ENCODE assay signal across 13 cellular contexts in the genomic region with DNA sequence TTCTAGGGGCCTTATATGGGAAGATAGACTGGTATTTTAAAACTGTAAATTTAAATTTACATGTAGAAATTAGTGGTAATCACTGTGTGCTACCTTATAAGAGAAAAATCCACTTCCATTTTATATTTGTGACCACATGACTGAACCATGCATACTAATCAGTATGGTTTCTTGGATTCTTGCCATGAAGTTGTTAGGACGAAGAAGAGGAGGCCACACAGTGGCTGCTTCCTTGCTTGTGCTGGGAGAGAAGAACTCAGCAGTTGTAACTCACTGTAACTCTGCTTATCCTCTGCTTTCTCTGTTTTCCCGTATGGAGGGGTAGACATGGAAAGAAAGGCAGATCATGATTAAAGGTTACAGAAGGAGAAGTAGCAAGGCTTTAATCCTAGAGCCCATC.
A peak's percentile ranks its signal among the peaks of the same experiment; 100 is the strongest.
DNase-seq lines count a peak whose midpoint lies in the region; ATAC-seq and TF ChIP-seq lines count a peak whose summit lies in the region.
"Had no signal": no experiment of that assay in that cellular context is flagged by ENCODE, and none has a peak within 500 bp of the region (broad histone marks: within the 10 kb centered on the region; RNA-seq: fewer than 3 reads in every experiment).

No MANE protein-coding gene starts in this region.

- TF ChIP-seq CTCF in AG10803 (conservative IDR thresholded peaks at IDR 0.05; ENCODE audit: low read length): no peak
- no peak for TF ChIP-seq CTCF in brain microvascular endothelial cell (IDR thresholded peaks at IDR 0.05; ENCODE audit: low read depth, low read length, missing control alignments)

- no peak overlapping the region for H3K27ac ChIP-seq in brain microvascular endothelial cell
- H3K27ac ChIP-seq: BLaER1, uterus had no signal

- no peaks in the 10 kb centered on the region for H3K36me3 ChIP-seq in brain microvascular endothelial cell (replicated peaks)
- H3K36me3 ChIP-seq: uterus had no signal

- POLR2A ChIA-PET in HEK293T (lab: Yijun Ruan, JAX): no interaction called here

- no peaks in the 10 kb centered on the region for H3K27me3 ChIP-seq in brain microvascular endothelial cell (replicated peaks)
- H3K27me3 ChIP-seq: BLaER1, heart right ventricle, uterus had no signal

- H3K4me3 ChIP-seq in AG10803 (ENCODE audit: low read length) (no peak overlapping the region), brain microvascular endothelial cell (ENCODE audit: low read depth, low read length) (no peak overlapping the region)
- H3K4me3 ChIP-seq: BLaER1, heart right ventricle, uterus had no signal

- ATAC-seq in GM21786 (IDR thresholded peaks at IDR 0.05; ENCODE audit: unreplicated experiment) (no peak), HG03108 (IDR thresholded peaks at IDR 0.05; ENCODE audit: unreplicated experiment) (no peak)
- ATAC-seq: sciatic nerve had no signal

- in situ Hi-C loops in brain microvascular endothelial cell (cut with HindIII; ENCODE audit: low pct_ligation_motif_present, low sequenced_read_pairs): no loop called here

- CTCF ChIA-PET in HEK293T (lab: Yijun Ruan, JAX): interaction anchor here (0.7 kb wide), 1 partner anchor 663 kb away, joined by 5 read pairs; no protein-coding TSS in a partner anchor

- DNase-seq in AG10803 (ENCODE audit: low read depth) (peak; percentile 35), HEK293T (ENCODE audit: extremely low spot score) (peak; percentile 33), brain microvascular endothelial cell (peak; percentile 39), kidney tubule cell (ENCODE audit: low spot score) (peak; percentile 67), RKO (ENCODE audit: low spot score) (no peak)
- DNase-seq in activated CD4-positive, alpha-beta T cell treated with anti-CD3 and anti-CD28 coated beads, Interleukin-2, amount 50 U/mL, for 48 hours: no peak
- DNase-seq: heart right ventricle, NCI-H510A treated with DMSO at 0.1 percent for 48 hours, uterus had no signal

TF ChIP-seq in HEK293T, 16 proteins besides CTCF, POLR2A, EP300 and RAD21:
- no peak for TF ChIP-seq SUZ12 (IDR thresholded peaks at IDR 0.05)
- no peak for TF ChIP-seq L3MBTL2 (conservative IDR thresholded peaks at IDR 0.05)
- no peak for TF ChIP-seq SP1 (IDR thresholded peaks at IDR 0.05)
- TF ChIP-seq FOXK2 (IDR thresholded peaks at IDR 0.05): no peak
- no peak for TF ChIP-seq PKNOX1 (IDR thresholded peaks at IDR 0.05)
- no peak for TF ChIP-seq ARNT (IDR thresholded peaks at IDR 0.05)
- TF ChIP-seq ZNF384 (IDR thresholded peaks at IDR 0.05): no peak
- TF ChIP-seq NFRKB (IDR thresholded peaks at IDR 0.05): no peak
- TF ChIP-seq FOXA1 (IDR thresholded peaks at IDR 0.05): no peak
- TF ChIP-seq TARDBP (IDR thresholded peaks at IDR 0.05): no peak
- no peak for TF ChIP-seq LEF1 (IDR thresholded peaks at IDR 0.05; ENCODE audit: borderline replicate concordance)
- TF ChIP-seq HDGF (IDR thresholded peaks at IDR 0.05; ENCODE audit: borderline replicate concordance): no peak
- TF ChIP-seq CTBP1 (IDR thresholded peaks at IDR 0.05; ENCODE audit: borderline replicate concordance): no peak
- no peak for TF ChIP-seq ELF4 (IDR thresholded peaks at IDR 0.05)
- TF ChIP-seq BHLHE40 (IDR thresholded peaks at IDR 0.05; ENCODE audit: borderline replicate concordance): no peak
- TF ChIP-seq FOXM1 (IDR thresholded peaks at IDR 0.05; ENCODE audit: borderline replicate concordance): no peak

Comparison
In these comparisons a context has a peak if more than half of its experiments do, and no peak if none do; other contexts are left out.
1. DNase-seq: peak in AG10803 (single experiment), HEK293T (single experiment), brain microvascular endothelial cell (single experiment) and kidney tubule cell (single experiment); none in RKO (single experiment) and activated CD4-positive, alpha-beta T cell treated with anti-CD3 and anti-CD28 coated beads, Interleukin-2, amount 50 U/mL, for 48 hours (0 of 2).